Comparison of ENCODE assay signal across 8 cellular contexts in the genomic region with DNA sequence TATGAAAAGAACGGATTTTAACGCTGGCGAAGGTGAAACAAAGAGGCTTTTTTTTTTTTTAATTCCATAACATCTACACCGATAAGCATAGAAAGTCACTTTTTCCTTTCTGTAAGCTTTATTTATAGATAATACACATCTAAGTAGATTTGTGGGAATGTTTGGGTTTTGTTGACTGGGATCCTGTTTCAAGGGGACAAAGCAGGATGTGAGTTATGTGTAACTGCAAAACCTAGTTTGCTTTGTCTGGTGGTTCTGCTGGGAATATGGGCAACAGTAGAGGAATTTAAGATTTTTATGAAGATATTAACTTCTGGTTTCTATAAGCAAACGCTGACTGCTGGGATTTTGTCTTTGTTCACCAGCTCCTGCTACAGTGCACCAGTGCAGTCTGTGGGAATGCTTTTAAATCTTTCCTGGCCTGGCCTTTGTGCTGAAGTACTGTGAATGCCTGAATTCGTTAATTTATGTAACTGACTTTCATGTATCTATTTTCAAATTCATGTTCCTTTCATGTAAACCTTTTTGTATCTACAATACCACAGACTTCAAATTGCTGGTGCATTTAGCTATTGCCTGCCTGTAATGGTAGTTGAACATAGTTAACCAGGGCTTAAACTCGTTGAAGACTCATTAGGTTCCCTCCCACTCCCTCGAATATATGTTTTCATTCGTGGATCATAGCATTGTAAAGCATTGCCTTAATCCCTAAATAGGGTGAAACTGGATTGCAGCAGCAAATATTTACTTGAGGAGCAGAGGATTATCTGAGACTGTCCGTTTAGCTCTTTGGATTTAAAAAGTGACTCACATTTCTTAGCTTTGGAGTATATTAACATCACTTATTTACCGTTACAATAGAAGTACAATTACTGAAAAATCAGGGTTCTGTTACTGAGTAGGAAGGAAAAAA. TPM values are rescaled to one million over a fixed set of nuclear protein-coding genes. Genes with fewer than 3 reads are reported as not detected.
DNase-seq lines count a peak whose midpoint lies in the region; TF ChIP-seq lines count a peak whose summit lies in the region.

No MANE protein-coding gene starts in this region.

- H3K4me1 Mint-ChIP-seq in endodermal cell (peaks cover 20% of the 10 kb centered on the region), neural crest cell (peaks cover 51% of the 10 kb centered on the region)

- H3K4me3 ChIP-seq in NT2/D1 (ENCODE audit: insufficient read length, low read depth): peak overlapping the region; percentile 88
- peak overlapping the region; percentile 92 for H3K4me3 ChIP-seq in endodermal cell (ENCODE audit: low read length)

- peak overlapping the region; percentile 98 for H3K27ac Mint-ChIP-seq in endodermal cell
- peak overlapping the region; percentile 98 for H3K27ac Mint-ChIP-seq in neural crest cell (ENCODE audit: unreplicated experiment)

- no peak for TF ChIP-seq CTCF in endodermal cell (conservative IDR thresholded peaks at IDR 0.05)
- no peak for TF ChIP-seq CTCF in neural crest cell (conservative IDR thresholded peaks at IDR 0.05)

- H3K9ac ChIP-seq in ES-I3 (ENCODE audit: low read depth, low read length) (peak overlapping the region; percentile 98), NT2/D1 (ENCODE audit: insufficient read length, low read depth) (peak overlapping the region; percentile 94), endodermal cell (ENCODE audit: extremely low read depth, low read length, poor library complexity, severe bottlenecking) (peak overlapping the region; percentile 73)

- H3K4me1 ChIP-seq in ES-I3 (ENCODE audit: insufficient read depth, low read length) (peaks cover 4% of the 10 kb centered on the region; the same call in 1 of the 2 replicates), NT2/D1 (ENCODE audit: insufficient read depth, insufficient read length) (no peaks in the 10 kb centered on the region), endodermal cell (ENCODE audit: control insufficient read depth, insufficient read depth, low read length) (no peaks in the 10 kb centered on the region)

- H3K27me3 ChIP-seq in NT2/D1 (ENCODE audit: insufficient read depth, insufficient read length): no peaks in the 10 kb centered on the region
- H3K27me3 ChIP-seq in endodermal cell (ENCODE audit: control insufficient read depth, insufficient read depth, low read length, poor library complexity, severe bottlenecking): no peaks in the 10 kb centered on the region

- H3K36me3 Mint-ChIP-seq in endodermal cell (ENCODE audit: low read depth) (peaks cover 4% of the 10 kb centered on the region), neural crest cell (ENCODE audit: low read depth) (peaks cover 11% of the 10 kb centered on the region)

- WGBS in endodermal cell (ENCODE audit: insufficient coverage in 1 of 2, insufficient read length in 1 of 2), 2 experiments: 0 to 6% methylated on average over 4 to 9 of the region's 11 CpGs

- H3K4me3 Mint-ChIP-seq in endodermal cell: peak overlapping the region; percentile 93
- H3K4me3 Mint-ChIP-seq in neural crest cell: peak overlapping the region; percentile 99

- H3K9me3 Mint-ChIP-seq in endodermal cell (no peaks in the 10 kb centered on the region), neural crest cell (no peaks in the 10 kb centered on the region)

- DNase-seq in NT2/D1 (ENCODE audit: low read depth, low spot score): no peak
- DNase-seq in endodermal cell: no peak
- DNase-seq in neural crest cell (ENCODE audit: low read depth, low spot score): no peak
- no peak for DNase-seq in ureter (ENCODE audit: low spot score)
- DNase-seq in NCI-H2107 treated with DMSO at 0.1 percent for 48 hours (lab: John Stamatoyannopoulos, UW; ENCODE audit: unreplicated experiment): no peak
- no peak for DNase-seq in dedifferentiated amniotic fluid mesenchymal stem cell (ENCODE audit: extremely low spot score)
- DNase-seq in HuH-7 (ENCODE audit: low spot score): no peak

- H3K36me3 ChIP-seq in ES-I3 (ENCODE audit: insufficient read depth, low read length) (no peaks in the 10 kb centered on the region), NT2/D1 (ENCODE audit: insufficient read depth, insufficient read length, low read length) (peaks cover 6% of the 10 kb centered on the region), endodermal cell (ENCODE audit: control insufficient read depth, insufficient read depth, low read length) (no peaks in the 10 kb centered on the region)

- H3K27me3 Mint-ChIP-seq in endodermal cell (ENCODE audit: insufficient read depth): no peaks in the 10 kb centered on the region
- no peaks in the 10 kb centered on the region for H3K27me3 Mint-ChIP-seq in neural crest cell (ENCODE audit: low read depth)

- H3K27ac ChIP-seq in endodermal cell (ENCODE audit: low read depth, low read length): peak overlapping the region; percentile 88

- 0 out of 2 replicates have a peak, but pooled peaks cover 3% of the 10 kb centered on the region for H3K9me3 ChIP-seq in ES-I3 (ENCODE audit: control insufficient read depth, insufficient read depth, low read length)
- H3K9me3 ChIP-seq in NT2/D1 (ENCODE audit: insufficient read depth, low read length): peaks cover 8% of the 10 kb centered on the region
- H3K9me3 ChIP-seq in endodermal cell (ENCODE audit: control insufficient read depth, low read length): peaks cover 9% of the 10 kb centered on the region

RNA-seq across cellular contexts. Expression of gene KLHL7, which starts 1.5 kb away (rescaled TPM):
- 10 to 100 TPM; 37.5 to 54.6 TPM for total RNA-seq in endodermal cell
- 91.0 TPM for polyA plus RNA-seq in endodermal cell (2013, experiment 1 of 2)
- polyA plus RNA-seq in endodermal cell (2013, experiment 2 of 2): 87.7 TPM
- 45.6 and 47.6 TPM in 2 replicates for total RNA-seq in neural crest cell
- total RNA-seq in ureter: 16.6 TPM
